ENCODE assay signal across 17 cellular contexts in the genomic region with DNA sequence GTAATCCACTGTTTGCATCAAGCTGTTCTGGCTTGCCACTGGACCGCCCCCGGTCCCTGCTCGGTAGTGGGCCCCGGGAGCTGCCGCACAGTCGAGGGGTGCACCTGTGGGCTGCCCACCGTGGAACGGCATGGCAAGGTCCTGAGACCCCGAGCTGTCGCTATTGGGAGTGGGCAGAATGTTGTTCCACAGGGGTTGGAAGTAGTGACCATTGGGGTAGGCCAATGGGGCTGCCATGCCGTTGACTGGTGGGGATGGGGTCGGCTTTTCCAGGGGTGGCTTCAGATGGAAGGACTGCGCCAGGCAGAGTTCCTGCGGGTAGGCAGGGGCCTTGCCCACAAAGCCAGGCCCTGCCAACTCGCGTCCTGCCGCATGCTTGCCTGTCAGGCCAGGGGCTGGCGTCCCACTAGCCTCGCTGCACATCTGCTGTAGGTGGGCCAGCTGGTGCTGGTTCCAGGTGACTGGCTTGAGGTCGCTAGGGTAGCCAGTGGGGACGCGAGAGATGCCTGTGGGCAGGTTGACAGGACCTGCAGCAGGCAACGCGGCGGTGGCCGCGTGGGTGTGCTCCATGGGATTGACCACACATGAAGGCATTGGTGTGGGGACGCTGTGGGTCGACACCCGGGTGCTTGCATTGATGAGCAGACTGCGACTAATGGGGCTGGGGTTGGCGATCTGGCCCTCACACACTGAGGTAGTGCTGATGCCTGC. TPM values are rescaled to one million over a fixed set of nuclear protein-coding genes. Genes with fewer than 3 reads are reported as not detected.
DNase-seq lines count a peak whose midpoint lies in the region; ATAC-seq, FAIRE-seq and TF ChIP-seq lines count a peak whose summit lies in the region.
"Had no signal": no experiment of that assay in that cellular context is flagged by ENCODE, and none has a peak within 500 bp of the region (broad histone marks: within the 10 kb centered on the region; RNA-seq: fewer than 3 reads in every experiment).

No MANE protein-coding gene starts in this region.

- H3K9me3 ChIP-seq in HepG2 (ENCODE audit: low read length) (no peaks in the 10 kb centered on the region), right lobe of liver (no peaks in the 10 kb centered on the region), osteoblast (ENCODE audit: low read depth, low read length) (no peaks in the 10 kb centered on the region), upper lobe of left lung (no peaks in the 10 kb centered on the region)
- H3K9me3 ChIP-seq: HAP-1 had no signal

- WGBS in HepG2 (ENCODE audit: low lambda C conversion rate), result 96% methylated on average over 26 of the region's 32 CpGs
- 87% methylated on average over 3 of the region's 32 CpGs for WGBS in right lobe of liver (ENCODE audit: insufficient coverage, low coverage, low lambda C conversion rate, missing lambda C conversion rate)
- 95 to 100% methylated on average over 5 to 28 of the region's 32 CpGs for WGBS in upper lobe of left lung, 2 donors

- ATAC-seq in HepG2 (no peak; the same call in 1 of the 3 replicates), right lobe of liver (no peak), upper lobe of left lung (ENCODE audit: low FRiP score in 2 of 2) (peak in 1 of 2 donors; percentile 27), GM18502 (IDR thresholded peaks at IDR 0.05; ENCODE audit: poor library complexity, unreplicated experiment) (no peak)
- ATAC-seq: CD8-positive, alpha-beta T cell; Panc1 had no signal

- H3K27ac ChIP-seq in HepG2 (ENCODE audit: extremely low read length, insufficient read depth, low read length) (no peak overlapping the region), right lobe of liver (no peak overlapping the region), cingulate gyrus (ENCODE audit: low read depth, low read length) (peak overlapping the region; percentile 19), osteoblast (ENCODE audit: low read depth, low read length) (no peak overlapping the region), upper lobe of left lung (peak overlapping the region in 1 of 4 donors; percentile 35)

- TF ChIP-seq CTCF in HepG2 (CRISPR knock-in tag; IDR thresholded peaks at IDR 0.05) (no peak), right lobe of liver (IDR thresholded peaks at IDR 0.05) (no peak), osteoblast (IDR thresholded peaks at IDR 0.05; ENCODE audit: extremely low read depth, low read depth, low read length) (no peak), upper lobe of left lung (IDR thresholded peaks at IDR 0.05) (no peak)

- BruUV-seq in HepG2 (replicated peaks; lab: Mats Ljungman, UMichigan), result no TSS peak

- intact Hi-C loops in HepG2 (cut with micrococcal nuclease; ENCODE audit: unreplicated experiment), result no loop called here
- intact Hi-C loops in right lobe of liver (cut with DNase I), result loop anchor here (10.0 kb wide), 1 partner anchor 156 kb away; no protein-coding TSS in a partner anchor

- in situ Hi-C loops in HepG2 (cut with HindIII; ENCODE audit: extremely low pct_ligation_motif_present, low pct_unique_long_range_greater_than_20kb), result no loop called here

- CTCF ChIA-PET in HepG2 (lab: Yijun Ruan, JAX; ENCODE audit: low intra/inter-chr PET ratio, low total read pairs), result no interaction called here

- H2AFZ ChIP-seq in HepG2 (ENCODE audit: low read length) (no peak overlapping the region), osteoblast (ENCODE audit: low read length) (no peak overlapping the region)

- peaks cover 26 to 50% of the 10 kb centered on the region in 2 experiments for H3K36me3 ChIP-seq in HepG2 (replicated peaks in 1 of 2; ENCODE audit: control insufficient read depth in 1 of 2, insufficient read depth in 2 of 2, low read length in 2 of 2)
- peaks cover 0 to 7% (median 0%) of the 10 kb centered on the region in 4 donors for H3K36me3 ChIP-seq in right lobe of liver
- H3K36me3 ChIP-seq in osteoblast (ENCODE audit: insufficient read depth, low read length), result peaks cover 37% of the 10 kb centered on the region
- H3K36me3 ChIP-seq in upper lobe of left lung, result peaks cover 13 to 31% (median 18%) of the 10 kb centered on the region in 4 donors

- no peak for TF ChIP-seq POLR2A in HepG2 (IDR thresholded peaks at IDR 0.05; ENCODE audit: insufficient read depth in 1 of 2, low read depth in 2 of 2, low read length in 2 of 2)
- TF ChIP-seq POLR2A in right lobe of liver (IDR thresholded peaks at IDR 0.05), result no peak
- no peak for TF ChIP-seq POLR2A in upper lobe of left lung (IDR thresholded peaks at IDR 0.05)

- H3K4me1 ChIP-seq in HepG2 (ENCODE audit: insufficient read depth, low read length) (no peaks in the 10 kb centered on the region), right lobe of liver (peaks cover 0 to 11% (median 0%) of the 10 kb centered on the region in 4 donors), osteoblast (ENCODE audit: insufficient read depth, low read length) (peaks cover 9% of the 10 kb centered on the region), upper lobe of left lung (peaks cover 20 to 37% (median 26%) of the 10 kb centered on the region in 4 donors)
- H3K4me1 ChIP-seq: HAP-1 had no signal

- H3K4me2 ChIP-seq in HepG2 (ENCODE audit: low read depth, low read length) (no peak overlapping the region), osteoblast (ENCODE audit: insufficient read depth, low read length) (no peak overlapping the region)

- DNase-seq in HepG2 (ENCODE audit: low spot score) (no peak), right lobe of liver (no peak), osteoblast (ENCODE audit: insufficient read length, low spot score, missing footprints) (peak; percentile 15), upper lobe of left lung (peak; percentile 20 to 76)
- no peak for DNase-seq in stimulated activated CD8-positive, alpha-beta memory T cell treated with anti-CD3 and anti-CD28 coated beads, Interleukin-4, amount 100 ng/mL, for 48 hours
- DNase-seq in stimulated activated naive CD4-positive, alpha-beta T cell (lab: John Stamatoyannopoulos, UW), result no peak
- DNase-seq: CD8-positive, alpha-beta T cell; Karpas-422; MM.1S; NCI-H1105 treated with DMSO at 0.1 percent for 48 hours; NCI-H187 treated with DMSO at 0.1 percent for 48 hours; NCI-H774; SHP77 had no signal

- H3K4me3 ChIP-seq in HepG2 (replicated peaks in 1 of 3; ENCODE audit: insufficient read depth in 1 of 3, low read depth in 2 of 3, low read length in 3 of 3), result no peak overlapping the region
- H3K4me3 ChIP-seq in right lobe of liver, result no peak overlapping the region
- H3K4me3 ChIP-seq in osteoblast (ENCODE audit: insufficient read depth, low read length), result no peak overlapping the region
- H3K4me3 ChIP-seq in upper lobe of left lung, result no peak overlapping the region
- H3K4me3 ChIP-seq: HAP-1 had no signal

- no peak for TF ChIP-seq EP300 in HepG2 (IDR thresholded peaks at IDR 0.05; ENCODE audit: low read depth in 2 of 2, low read length in 2 of 2)
- TF ChIP-seq EP300 in HepG2 (CRISPR knock-in tag; IDR thresholded peaks at IDR 0.05; ENCODE audit: borderline replicate concordance), result no peak
- TF ChIP-seq EP300 in upper lobe of left lung (IDR thresholded peaks at IDR 0.05), result no peak

- FAIRE-seq in HepG2 (lab: Jason Lieb, UNC), result no peak

- no peak for TF ChIP-seq RAD21 in HepG2 (CRISPR knock-in tag; IDR thresholded peaks at IDR 0.05)

- H3K79me2 ChIP-seq in HepG2 (ENCODE audit: insufficient read depth, low read length), result no peaks in the 10 kb centered on the region
- H3K79me2 ChIP-seq in osteoblast (ENCODE audit: insufficient read depth, low read length), result peaks cover 8% of the 10 kb centered on the region

- H3K27me3 ChIP-seq in HepG2 (ENCODE audit: control insufficient read depth in 1 of 2, insufficient read depth in 2 of 2, low read length in 2 of 2) (no peaks in the 10 kb centered on the region), right lobe of liver (no peaks in the 10 kb centered on the region), osteoblast (ENCODE audit: insufficient read depth, low read length) (no peaks in the 10 kb centered on the region), upper lobe of left lung (no peaks in the 10 kb centered on the region)

- H4K20me1 ChIP-seq in HepG2 (ENCODE audit: insufficient read depth, low read length), result no peaks in the 10 kb centered on the region
- peaks cover 30% of the 10 kb centered on the region for H4K20me1 ChIP-seq in osteoblast (ENCODE audit: insufficient read depth, low read length)

- POLR2A ChIA-PET in HepG2 (lab: Yijun Ruan, JAX), result no interaction called here

- H3K9ac ChIP-seq in HepG2 (ENCODE audit: insufficient read depth, low read depth, low read length), result no peak overlapping the region

RNA-seq across cellular contexts. Expression of a gene that starts 14.8 kb away (rescaled TPM):
- total RNA-seq in HepG2 (2016; rRNA removed; fragmentation: Illumina TruSeq; extraction: Trizol), result 56.6 and 89.9 TPM in 2 replicates
- total RNA-seq in HepG2 (2016; cell fraction: cytosol; rRNA removed; fragmentation: Illumina TruSeq; extraction: Trizol; ENCODE audit: low read depth), result 106 and 119 TPM in 2 replicates
- total RNA-seq in HepG2 (2016; cell fraction: insoluble cytoplasmic fraction; rRNA removed; fragmentation: Illumina TruSeq; extraction: Trizol), result 49.2 and 95.4 TPM in 2 replicates
- total RNA-seq in HepG2 (2016; cell fraction: membrane; rRNA removed; fragmentation: Illumina TruSeq; extraction: Trizol), result 159 and 170 TPM in 2 replicates
- 106 and 121 TPM in 2 replicates for total RNA-seq in HepG2 (2016; cell fraction: nucleus; rRNA removed; fragmentation: Illumina TruSeq; extraction: Trizol)
- polyA plus RNA-seq in HepG2 (2011; rRNA removed), result 86.0 and 108 TPM in 2 replicates
- 63.5 and 85.7 TPM in 2 replicates for polyA plus RNA-seq in HepG2 (2011; cell fraction: cytosol; rRNA removed)
- 436 and 553 TPM in 2 replicates for polyA plus RNA-seq in HepG2 (2011; cell fraction: nucleus; rRNA removed)
- 35.8 and 50.8 TPM in 2 replicates for polyA plus RNA-seq in HepG2 (2012)
- polyA plus RNA-seq in HepG2 (2016; cell fraction: cytosol; fragmentation: Illumina TruSeq; extraction: Trizol; ENCODE audit: low read depth), result 89.5 and 97.9 TPM in 2 replicates
- polyA plus RNA-seq in HepG2 (2016; cell fraction: insoluble cytoplasmic fraction; fragmentation: Illumina TruSeq; extraction: Trizol; ENCODE audit: low read depth), result 56.9 and 70.9 TPM in 2 replicates
- polyA plus RNA-seq in HepG2 (2016; cell fraction: membrane; fragmentation: Illumina TruSeq; extraction: Trizol; ENCODE audit: low read depth), result 144 TPM in 2 replicates
- 269 and 270 TPM in 2 replicates for polyA plus RNA-seq in HepG2 (2016; cell fraction: nucleus; fragmentation: Illumina TruSeq; extraction: Trizol; ENCODE audit: insufficient read depth, low read depth)
- 250 and 264 TPM in 2 replicates for polyA minus RNA-seq in HepG2 (2011; rRNA and poly(A)+ RNA removed; ENCODE audit: low replicate concordance)
- 43.5 and 58.9 TPM in 2 replicates for polyA minus RNA-seq in HepG2 (2011; cell fraction: cytosol; rRNA and poly(A)+ RNA removed)
- 197 TPM in 2 replicates for polyA minus RNA-seq in HepG2 (2011; cell fraction: nucleus; rRNA and poly(A)+ RNA removed)
- 10 to 100 TPM; 26.4 to 55.2 (median 42.3) TPM for total RNA-seq in right lobe of liver
- 36.8 and 47.0 TPM in 2 replicates for total RNA-seq in osteoblast
- total RNA-seq in upper lobe of left lung, result 10 to 100 TPM; 34.8 to 84.9 (median 64.1) TPM

RNA-seq across cellular contexts. Expression of a gene that starts 30.0 kb away (rescaled TPM):
- total RNA-seq in HepG2 (2016; rRNA removed; fragmentation: Illumina TruSeq; extraction: Trizol) (4.3 and 5.8 TPM in 2 replicates), right lobe of liver (1 to 10 TPM; 1.6 to 5.4 (median 3.2) TPM), osteoblast (6.2 and 7.2 TPM in 2 replicates), upper lobe of left lung (10 to 100 TPM in 3 of 6 donors, 1 to 10 TPM in 3; 3.5 to 34.6 (median 13.0) TPM)
- total RNA-seq in HepG2 (2016; cell fraction: cytosol; rRNA removed; fragmentation: Illumina TruSeq; extraction: Trizol; ENCODE audit: low read depth), result 2.1 and 2.5 TPM in 2 replicates
- total RNA-seq in HepG2 (2016; cell fraction: insoluble cytoplasmic fraction; rRNA removed; fragmentation: Illumina TruSeq; extraction: Trizol), result 4.6 and 5.8 TPM in 2 replicates
- total RNA-seq in HepG2 (2016; cell fraction: membrane; rRNA removed; fragmentation: Illumina TruSeq; extraction: Trizol), result 2.2 and 2.8 TPM in 2 replicates
- 7.2 and 8.5 TPM in 2 replicates for total RNA-seq in HepG2 (2016; cell fraction: nucleus; rRNA removed; fragmentation: Illumina TruSeq; extraction: Trizol)
- polyA plus RNA-seq in HepG2 (2011; rRNA removed), result 13.5 and 15.6 TPM in 2 replicates
- 6.9 and 8.5 TPM in 2 replicates for polyA plus RNA-seq in HepG2 (2011; cell fraction: cytosol; rRNA removed)
- polyA plus RNA-seq in HepG2 (2011; cell fraction: nucleus; rRNA removed), result 30.2 and 33.0 TPM in 2 replicates
- polyA plus RNA-seq in HepG2 (2012), result 5.5 and 5.8 TPM in 2 replicates
- 0.73 and 0.88 TPM in 2 replicates for polyA plus RNA-seq in HepG2 (2016; cell fraction: cytosol; fragmentation: Illumina TruSeq; extraction: Trizol; ENCODE audit: low read depth)
- 4.8 and 5.9 TPM in 2 replicates for polyA plus RNA-seq in HepG2 (2016; cell fraction: insoluble cytoplasmic fraction; fragmentation: Illumina TruSeq; extraction: Trizol; ENCODE audit: low read depth)
- polyA plus RNA-seq in HepG2 (2016; cell fraction: membrane; fragmentation: Illumina TruSeq; extraction: Trizol; ENCODE audit: low read depth), result 1.9 and 2.3 TPM in 2 replicates
- 20.8 and 23.8 TPM in 2 replicates for polyA plus RNA-seq in HepG2 (2016; cell fraction: nucleus; fragmentation: Illumina TruSeq; extraction: Trizol; ENCODE audit: insufficient read depth, low read depth)
- polyA minus RNA-seq in HepG2 (2011; rRNA and poly(A)+ RNA removed; ENCODE audit: low replicate concordance), result 21.9 and 30.0 TPM in 2 replicates
- polyA minus RNA-seq in HepG2 (2011; cell fraction: cytosol; rRNA and poly(A)+ RNA removed), result 1.8 and 2.3 TPM in 2 replicates
- 18.7 and 19.6 TPM in 2 replicates for polyA minus RNA-seq in HepG2 (2011; cell fraction: nucleus; rRNA and poly(A)+ RNA removed)

RNA-seq across cellular contexts. Expression of a gene that starts 32.5 kb away (rescaled TPM):
- total RNA-seq in HepG2 (2016; rRNA removed; fragmentation: Illumina TruSeq; extraction: Trizol) (9.6 and 19.6 TPM in 2 replicates), right lobe of liver (10 to 100 TPM in 1 of 6 experiments, 1 to 10 TPM in 5; 2.9 to 11.0 (median 7.0) TPM), osteoblast (3.2 and 4.0 TPM in 2 replicates), upper lobe of left lung (10 to 100 TPM in 3 of 6 donors, 1 to 10 TPM in 3; 4.1 to 25.8 (median 14.1) TPM)
- 10.7 and 11.5 TPM in 2 replicates for total RNA-seq in HepG2 (2016; cell fraction: cytosol; rRNA removed; fragmentation: Illumina TruSeq; extraction: Trizol; ENCODE audit: low read depth)
- total RNA-seq in HepG2 (2016; cell fraction: insoluble cytoplasmic fraction; rRNA removed; fragmentation: Illumina TruSeq; extraction: Trizol), result 10.3 and 16.0 TPM in 2 replicates
- 10.0 and 16.0 TPM in 2 replicates for total RNA-seq in HepG2 (2016; cell fraction: membrane; rRNA removed; fragmentation: Illumina TruSeq; extraction: Trizol)
- total RNA-seq in HepG2 (2016; cell fraction: nucleus; rRNA removed; fragmentation: Illumina TruSeq; extraction: Trizol), result 9.9 and 10.3 TPM in 2 replicates
- 14.9 and 18.1 TPM in 2 replicates for polyA plus RNA-seq in HepG2 (2011; rRNA removed)
- 20.9 and 25.5 TPM in 2 replicates for polyA plus RNA-seq in HepG2 (2011; cell fraction: cytosol; rRNA removed)
- 6.9 and 8.8 TPM in 2 replicates for polyA plus RNA-seq in HepG2 (2011; cell fraction: nucleus; rRNA removed)
- 10.5 and 12.7 TPM in 2 replicates for polyA plus RNA-seq in HepG2 (2012)
- 11.3 and 18.1 TPM in 2 replicates for polyA plus RNA-seq in HepG2 (2016; cell fraction: cytosol; fragmentation: Illumina TruSeq; extraction: Trizol; ENCODE audit: low read depth)
- 10.2 and 11.3 TPM in 2 replicates for polyA plus RNA-seq in HepG2 (2016; cell fraction: insoluble cytoplasmic fraction; fragmentation: Illumina TruSeq; extraction: Trizol; ENCODE audit: low read depth)
- 11.2 and 17.1 TPM in 2 replicates for polyA plus RNA-seq in HepG2 (2016; cell fraction: membrane; fragmentation: Illumina TruSeq; extraction: Trizol; ENCODE audit: low read depth)
- 24.7 and 27.8 TPM in 2 replicates for polyA plus RNA-seq in HepG2 (2016; cell fraction: nucleus; fragmentation: Illumina TruSeq; extraction: Trizol; ENCODE audit: insufficient read depth, low read depth)
- polyA minus RNA-seq in HepG2 (2011; rRNA and poly(A)+ RNA removed; ENCODE audit: low replicate concordance), result 20.6 and 67.0 TPM in 2 replicates
- 5.7 and 8.6 TPM in 2 replicates for polyA minus RNA-seq in HepG2 (2011; cell fraction: cytosol; rRNA and poly(A)+ RNA removed)
- polyA minus RNA-seq in HepG2 (2011; cell fraction: nucleus; rRNA and poly(A)+ RNA removed), result 6.7 TPM in 2 replicates

RNA-seq across cellular contexts. Expression of a gene that starts 38.8 kb away (rescaled TPM):
- total RNA-seq in HepG2 (2016; rRNA removed; fragmentation: Illumina TruSeq; extraction: Trizol), result 1,771 and 1,936 TPM in 2 replicates
- 2,822 and 3,167 TPM in 2 replicates for total RNA-seq in HepG2 (2016; cell fraction: cytosol; rRNA removed; fragmentation: Illumina TruSeq; extraction: Trizol; ENCODE audit: low read depth)
- total RNA-seq in HepG2 (2016; cell fraction: insoluble cytoplasmic fraction; rRNA removed; fragmentation: Illumina TruSeq; extraction: Trizol), result 1,674 and 1,907 TPM in 2 replicates
- total RNA-seq in HepG2 (2016; cell fraction: membrane; rRNA removed; fragmentation: Illumina TruSeq; extraction: Trizol), result 3,777 and 4,030 TPM in 2 replicates
- total RNA-seq in HepG2 (2016; cell fraction: nucleus; rRNA removed; fragmentation: Illumina TruSeq; extraction: Trizol), result 614 and 698 TPM in 2 replicates
- 1,550 and 1,876 TPM in 2 replicates for polyA plus RNA-seq in HepG2 (2011; rRNA removed)
- polyA plus RNA-seq in HepG2 (2011; cell fraction: cytosol; rRNA removed), result 799 and 1,152 TPM in 2 replicates
- 254 and 402 TPM in 2 replicates for polyA plus RNA-seq in HepG2 (2011; cell fraction: nucleus; rRNA removed)
- polyA plus RNA-seq in HepG2 (2012), result 2,570 and 3,235 TPM in 2 replicates
- 2,876 and 3,535 TPM in 2 replicates for polyA plus RNA-seq in HepG2 (2016; cell fraction: cytosol; fragmentation: Illumina TruSeq; extraction: Trizol; ENCODE audit: low read depth)
- polyA plus RNA-seq in HepG2 (2016; cell fraction: insoluble cytoplasmic fraction; fragmentation: Illumina TruSeq; extraction: Trizol; ENCODE audit: low read depth), result 1,761 and 1,897 TPM in 2 replicates
- 3,540 and 3,833 TPM in 2 replicates for polyA plus RNA-seq in HepG2 (2016; cell fraction: membrane; fragmentation: Illumina TruSeq; extraction: Trizol; ENCODE audit: low read depth)
- 1,018 and 1,064 TPM in 2 replicates for polyA plus RNA-seq in HepG2 (2016; cell fraction: nucleus; fragmentation: Illumina TruSeq; extraction: Trizol; ENCODE audit: insufficient read depth, low read depth)
- polyA minus RNA-seq in HepG2 (2011; rRNA and poly(A)+ RNA removed; ENCODE audit: low replicate concordance), result 414 and 1,016 TPM in 2 replicates
- polyA minus RNA-seq in HepG2 (2011; cell fraction: cytosol; rRNA and poly(A)+ RNA removed), result 538 and 592 TPM in 2 replicates
- 303 and 433 TPM in 2 replicates for polyA minus RNA-seq in HepG2 (2011; cell fraction: nucleus; rRNA and poly(A)+ RNA removed)
- 100 to 1,000 TPM; 212 to 464 (median 362) TPM for total RNA-seq in right lobe of liver
- total RNA-seq in osteoblast, result 428 and 494 TPM in 2 replicates
- total RNA-seq in upper lobe of left lung, result 1,000 to 10,000 TPM in 2 of 6 donors, 100 to 1,000 TPM in 4; 206 to 1,142 (median 416) TPM

RNA-seq across cellular contexts. Expression of a gene that starts 40.9 kb away (rescaled TPM):
- 0.49 TPM in 1 of 2 replicates, not detected in the other for total RNA-seq in HepG2 (2016; rRNA removed; fragmentation: Illumina TruSeq; extraction: Trizol)
- not detected in 2 replicates for total RNA-seq in HepG2 (2016; cell fraction: cytosol; rRNA removed; fragmentation: Illumina TruSeq; extraction: Trizol; ENCODE audit: low read depth)
- total RNA-seq in HepG2 (2016; cell fraction: insoluble cytoplasmic fraction; rRNA removed; fragmentation: Illumina TruSeq; extraction: Trizol), result 0.17 TPM in 1 of 2 replicates, not detected in the other
- total RNA-seq in HepG2 (2016; cell fraction: membrane; rRNA removed; fragmentation: Illumina TruSeq; extraction: Trizol), result 0.41 TPM in 1 of 2 replicates, not detected in the other
- total RNA-seq in HepG2 (2016; cell fraction: nucleus; rRNA removed; fragmentation: Illumina TruSeq; extraction: Trizol), result not detected in 2 replicates
- polyA plus RNA-seq in HepG2 (2011; rRNA removed), result not detected in 2 replicates
- polyA plus RNA-seq in HepG2 (2011; cell fraction: cytosol; rRNA removed), result 0.16 and 0.24 TPM in 2 replicates
- 0.31 and 0.50 TPM in 2 replicates for polyA plus RNA-seq in HepG2 (2011; cell fraction: nucleus; rRNA removed)
- polyA plus RNA-seq in HepG2 (2012), result not detected in 2 replicates
- not detected in 2 replicates for polyA plus RNA-seq in HepG2 (2016; cell fraction: cytosol; fragmentation: Illumina TruSeq; extraction: Trizol; ENCODE audit: low read depth)
- polyA plus RNA-seq in HepG2 (2016; cell fraction: insoluble cytoplasmic fraction; fragmentation: Illumina TruSeq; extraction: Trizol; ENCODE audit: low read depth), result 0.43 TPM in 1 of 2 replicates, not detected in the other
- not detected in 2 replicates for polyA plus RNA-seq in HepG2 (2016; cell fraction: membrane; fragmentation: Illumina TruSeq; extraction: Trizol; ENCODE audit: low read depth)
- polyA plus RNA-seq in HepG2 (2016; cell fraction: nucleus; fragmentation: Illumina TruSeq; extraction: Trizol; ENCODE audit: insufficient read depth, low read depth), result 1.2 TPM in 1 of 2 replicates, not detected in the other
- 0.36 and 236 TPM in 2 replicates for polyA minus RNA-seq in HepG2 (2011; rRNA and poly(A)+ RNA removed; ENCODE audit: low replicate concordance)
- polyA minus RNA-seq in HepG2 (2011; cell fraction: cytosol; rRNA and poly(A)+ RNA removed), result 1.6 and 2.4 TPM in 2 replicates
- polyA minus RNA-seq in HepG2 (2011; cell fraction: nucleus; rRNA and poly(A)+ RNA removed), result 0.52 and 0.62 TPM in 2 replicates
- 10 to 100 TPM in 1 of 6 experiments, 1 to 10 TPM in 5; 2.5 to 12.5 (median 4.7) TPM for total RNA-seq in right lobe of liver
- total RNA-seq in osteoblast, result 176 and 186 TPM in 2 replicates
- 100 to 1,000 TPM in 2 of 6 donors, 10 to 100 TPM in 4; 69.5 to 123 (median 85.5) TPM for total RNA-seq in upper lobe of left lung

Comparison
In these comparisons a context has a peak if more than half of its experiments do, and no peak if none do; other contexts are left out.
1. DNase-seq: peak in osteoblast (single experiment) and upper lobe of left lung (2 of 2); none in HepG2 (single experiment), right lobe of liver (0 of 3), stimulated activated CD8-positive, alpha-beta memory T cell treated with anti-CD3 and anti-CD28 coated beads, Interleukin-4, amount 100 ng/mL, for 48 hours (single experiment) and stimulated activated naive CD4-positive, alpha-beta T cell (0 of 6).